Comparison of ENCODE assay signal across 11 cellular contexts in the genomic region with DNA sequence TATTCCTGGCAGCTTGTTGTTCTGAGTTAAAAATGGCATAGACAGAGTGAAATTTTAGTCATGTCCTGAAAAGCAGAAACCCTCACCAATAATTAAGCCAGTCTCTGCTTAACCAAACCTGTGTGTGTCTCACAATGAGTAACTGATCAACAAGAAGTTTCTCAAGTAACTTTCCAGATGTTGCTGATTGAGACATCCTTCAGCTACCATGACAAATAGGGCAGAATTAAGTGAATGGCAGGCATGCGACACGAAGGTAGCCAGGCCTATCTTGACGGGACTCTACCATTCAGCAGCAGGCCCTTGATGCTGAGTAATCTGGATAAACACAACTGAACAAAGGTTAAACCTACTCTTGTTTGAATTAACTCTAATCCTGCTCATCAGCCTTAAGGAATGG.
A peak's percentile ranks its signal among the peaks of the same experiment; 100 is the strongest.
DNase-seq lines count a peak whose midpoint lies in the region; ATAC-seq, FAIRE-seq and TF ChIP-seq lines count a peak whose summit lies in the region.
"Had no signal": no experiment of that assay in that cellular context is flagged by ENCODE, and none has a peak within 500 bp of the region (broad histone marks: within the 10 kb centered on the region; RNA-seq: fewer than 3 reads in every experiment).

No MANE protein-coding gene starts in this region.

- H3K27ac ChIP-seq in GM12878 (ENCODE audit: control insufficient read depth, insufficient read depth) = no peak overlapping the region
- no peak overlapping the region for H3K27ac ChIP-seq in sigmoid colon
- H3K27ac ChIP-seq in body of pancreas = no peak overlapping the region
- no peak overlapping the region for H3K27ac ChIP-seq in lower lobe of right lung

- peak; percentile 9 for DNase-seq in COLO668 (lab: John Stamatoyannopoulos, UW; ENCODE audit: unreplicated experiment)
- DNase-seq in GM12878 (ENCODE audit: low read depth, low spot score) = peak; percentile 16
- no peak for DNase-seq in sigmoid colon
- no peak for DNase-seq in body of pancreas
- DNase-seq in lower lobe of right lung = no peak
- no peak for DNase-seq in activated T-cell treated with anti-CD3 and anti-CD28 coated beads for 4 hours
- DNase-seq: erythroblast, NCI-H1694 had no signal

- SMC1A ChIA-PET in GM12878 (lab: Charles Lee; ENCODE audit: uncharacterized antibody, unreplicated experiment) = interaction anchor here (1.2 kb wide), 1 partner anchor 23 kb away, joined by 3 read pairs; no protein-coding TSS in a partner anchor

- H3K4me2 ChIP-seq in GM12878 (ENCODE audit: control insufficient read depth, insufficient read depth) = no peak overlapping the region

- no peak overlapping the region for H2AFZ ChIP-seq in GM12878 (ENCODE audit: control insufficient read depth, low read depth, low read length)

- TF ChIP-seq POLR2A in GM12878 (IDR thresholded peaks at IDR 0.05; ENCODE audit: low read depth, low read length) = no peak
- TF ChIP-seq POLR2A in sigmoid colon (IDR thresholded peaks at IDR 0.05) = no peak
- TF ChIP-seq POLR2A in body of pancreas (IDR thresholded peaks at IDR 0.05) = no peak

- no peak for FAIRE-seq in GM12878 (lab: Jason Lieb, UNC)

- H3K36me3 ChIP-seq in GM12878 (ENCODE audit: control insufficient read depth in 2 of 2, insufficient read depth in 2 of 2, low read length in 1 of 2) (no peaks in the 10 kb centered on the region), sigmoid colon (no peaks in the 10 kb centered on the region), body of pancreas (replicated peaks in 1 of 2; ENCODE audit: insufficient read depth in 1 of 2, low read depth in 2 of 2) (no peaks in the 10 kb centered on the region), lower lobe of right lung (no peaks in the 10 kb centered on the region)

- no peaks in the 10 kb centered on the region for H4K20me1 ChIP-seq in GM12878 (ENCODE audit: control insufficient read depth, insufficient read depth)

- no peaks in the 10 kb centered on the region for H3K4me1 ChIP-seq in GM12878 (ENCODE audit: control insufficient read depth, insufficient read depth, low read length)
- H3K4me1 ChIP-seq in sigmoid colon = no peaks in the 10 kb centered on the region
- no peaks in the 10 kb centered on the region for H3K4me1 ChIP-seq in body of pancreas
- no peaks in the 10 kb centered on the region for H3K4me1 ChIP-seq in lower lobe of right lung

- in situ Hi-C loops in GM12878 (cut with MboI) = no loop called here

- H3K27me3 ChIP-seq in GM12878 (replicated peaks in 1 of 2; ENCODE audit: control insufficient read depth in 2 of 2, insufficient read depth in 2 of 2, low read length in 1 of 2) (no peaks in the 10 kb centered on the region), sigmoid colon (no peaks in the 10 kb centered on the region), body of pancreas (no peaks in the 10 kb centered on the region), lower lobe of right lung (ENCODE audit: low read depth) (no peaks in the 10 kb centered on the region)

- ATAC-seq in GM21381 (IDR thresholded peaks at IDR 0.05; ENCODE audit: unreplicated experiment) = peak; percentile 69
- ATAC-seq in HG03108 (IDR thresholded peaks at IDR 0.05; ENCODE audit: unreplicated experiment) = peak; percentile 90
- ATAC-seq in GM12878 = peak; percentile 61
- no peak for ATAC-seq in body of pancreas
- ATAC-seq in lower lobe of right lung = no peak
- ATAC-seq: Panc1 had no signal

- no peak overlapping the region for H3K9ac ChIP-seq in GM12878 (ENCODE audit: control insufficient read depth, insufficient read depth, low read length)

- 0% methylated on average over 3 of the region's 3 CpGs for WGBS in GM12878 (ENCODE audit: insufficient coverage, insufficient replicate concordance, low lambda C conversion rate, missing lambda C conversion rate)
- 20 to 75% methylated on average over 3 of the region's 3 CpGs for WGBS in sigmoid colon, 2 donors
- WGBS in body of pancreas, 2 donors = 15 to 24% methylated on average over 3 of the region's 3 CpGs

- CTCF ChIA-PET in GM12878 (lab: Yijun Ruan, JAX) = no interaction called here

- TF ChIP-seq CTCF in GM12878 (IDR thresholded peaks at IDR 0.05 in 2 of 3, conservative IDR thresholded peaks at IDR 0.05 in 1 of 3; ENCODE audit: control insufficient read depth in 2 of 3, extremely low read depth in 1 of 3, insufficient read depth in 1 of 3, low read depth in 3 of 3, low read length in 3 of 3) (no peak), sigmoid colon (IDR thresholded peaks at IDR 0.05) (no peak), body of pancreas (IDR thresholded peaks at IDR 0.05) (no peak), lower lobe of right lung (IDR thresholded peaks at IDR 0.05) (no peak)

- intact Hi-C loops in GM12878 (cut with micrococcal nuclease; ENCODE audit: unreplicated experiment) (no loop called here), sigmoid colon (cut with DNase I) (no loop called here), body of pancreas (cut with DNase I) (no loop called here), lower lobe of right lung (cut with DNase I) (no loop called here)

- POLR2A ChIA-PET in GM12878 (lab: Charles Lee) = no interaction called here

- H3K9me3 ChIP-seq in GM12878 (replicated peaks; ENCODE audit: control insufficient read depth, insufficient read depth, low read length) = no peaks in the 10 kb centered on the region
- no peaks in the 10 kb centered on the region for H3K9me3 ChIP-seq in sigmoid colon
- no peaks in the 10 kb centered on the region for H3K9me3 ChIP-seq in body of pancreas
- no peaks in the 10 kb centered on the region for H3K9me3 ChIP-seq in lower lobe of right lung

- RAD21 ChIA-PET in GM12878 (lab: Charles Lee; ENCODE audit: unreplicated experiment) = no interaction called here

- TF ChIP-seq EP300 in GM12878 (IDR thresholded peaks at IDR 0.05; ENCODE audit: borderline replicate concordance in 1 of 2, control insufficient read depth in 1 of 2, low read depth in 2 of 2, low read length in 2 of 2) (no peak), sigmoid colon (IDR thresholded peaks at IDR 0.05) (no peak)

- H3K4me3 ChIP-seq in GM12878 = no peak overlapping the region
- H3K4me3 ChIP-seq in sigmoid colon = no peak overlapping the region
- H3K4me3 ChIP-seq in body of pancreas = no peak overlapping the region
- no peak overlapping the region for H3K4me3 ChIP-seq in lower lobe of right lung

- TF ChIP-seq RAD21 in GM12878 (IDR thresholded peaks at IDR 0.05; ENCODE audit: insufficient read depth, low read depth, low read length) = no peak

- no peaks in the 10 kb centered on the region for H3K79me2 ChIP-seq in GM12878 (ENCODE audit: control insufficient read depth, insufficient read depth, low read length)

- no TSS peak for BruUV-seq in GM12878 (replicated peaks; lab: Mats Ljungman, UMichigan)

TF ChIP-seq in GM12878, 131 proteins besides CTCF, POLR2A, EP300 and RAD21:
- TF ChIP-seq TCF12 (IDR thresholded peaks at IDR 0.05; ENCODE audit: low read depth, low read length) = no peak
- TF ChIP-seq JUNB (IDR thresholded peaks at IDR 0.05) = no peak
- no peak for TF ChIP-seq GABPA (IDR thresholded peaks at IDR 0.05; ENCODE audit: low read depth)
- TF ChIP-seq BRCA1 (IDR thresholded peaks at IDR 0.05; ENCODE audit: low read depth, low read length) = no peak
- TF ChIP-seq, protein P1, sequence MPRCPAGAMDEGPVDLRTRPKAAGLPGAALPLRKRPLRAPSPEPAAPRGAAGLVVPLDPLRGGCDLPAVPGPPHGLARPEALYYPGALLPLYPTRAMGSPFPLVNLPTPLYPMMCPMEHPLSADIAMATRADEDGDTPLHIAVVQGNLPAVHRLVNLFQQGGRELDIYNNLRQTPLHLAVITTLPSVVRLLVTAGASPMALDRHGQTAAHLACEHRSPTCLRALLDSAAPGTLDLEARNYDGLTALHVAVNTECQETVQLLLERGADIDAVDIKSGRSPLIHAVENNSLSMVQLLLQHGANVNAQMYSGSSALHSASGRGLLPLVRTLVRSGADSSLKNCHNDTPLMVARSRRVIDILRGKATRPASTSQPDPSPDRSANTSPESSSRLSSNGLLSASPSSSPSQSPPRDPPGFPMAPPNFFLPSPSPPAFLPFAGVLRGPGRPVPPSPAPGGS (IDR thresholded peaks at IDR 0.05; ENCODE audit: borderline replicate concordance, insufficient read depth, low read depth, low read length, poor library complexity, severe bottlenecking) = peak; percentile 80
- no peak for TF ChIP-seq ZSCAN29 (IDR thresholded peaks at IDR 0.05)
TF ChIP-seq in GM12878: peak in this region for 1.

Comparison
In these comparisons a context has a peak if more than half of its experiments do, and no peak if none do; other contexts are left out.
1. DNase-seq: peak in COLO668 (single experiment) and GM12878 (single experiment); none in sigmoid colon (single experiment), body of pancreas (0 of 4), lower lobe of right lung (single experiment) and activated T-cell treated with anti-CD3 and anti-CD28 coated beads for 4 hours (single experiment).
2. ATAC-seq: peak in GM21381 (single experiment), HG03108 (single experiment) and GM12878 (single experiment); none in body of pancreas (single experiment) and lower lobe of right lung (0 of 2).